Comparison of ENCODE assay signal across 4 cellular contexts in the genomic region with DNA sequence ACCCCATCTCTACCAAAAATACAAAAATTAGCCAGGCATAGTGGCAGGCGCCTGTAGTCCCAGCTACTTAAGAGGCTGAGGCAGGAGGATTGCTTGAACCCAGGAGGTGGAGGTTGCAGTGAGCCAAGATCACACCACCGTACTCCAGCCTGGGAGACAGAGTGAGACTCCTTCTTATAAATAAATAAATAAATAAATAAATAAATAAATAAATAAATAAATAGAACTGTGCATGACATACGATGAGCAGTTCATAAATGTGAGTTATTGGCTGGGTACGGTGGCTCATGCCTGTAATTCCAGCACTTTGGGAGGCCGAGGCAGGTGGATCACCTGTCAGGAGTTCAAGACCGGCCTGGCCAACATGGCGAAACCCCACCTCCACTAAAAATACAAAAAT. TPM values are rescaled to one million over a fixed set of nuclear protein-coding genes. Genes with fewer than 3 reads are reported as not detected.
DNase-seq lines count a peak whose midpoint lies in the region; ATAC-seq and TF ChIP-seq lines count a peak whose summit lies in the region.
"Not testable (repeated sequence)": the region's sequence is repeated elsewhere in the genome, so short reads cannot be mapped to it uniquely, and the experiment has no call there.
"Had no signal": no experiment of that assay in that cellular context is flagged by ENCODE, and none has a peak within 500 bp of the region (broad histone marks: within the 10 kb centered on the region; RNA-seq: fewer than 3 reads in every experiment).

No MANE protein-coding gene starts in this region.

- not testable (repeated sequence) for H3K36me3 ChIP-seq in HEK293 (ENCODE audit: control insufficient read depth in 2 of 2, insufficient read depth in 1 of 2, low read length in 2 of 2); thyroid gland

- DNase-seq in left lobe of liver (ENCODE audit: low spot score): peak; percentile 33
- DNase-seq in thyroid gland: not testable (repeated sequence)

- H3K4me1 ChIP-seq in HEK293 (ENCODE audit: control insufficient read depth, insufficient read depth, low read length): not testable (repeated sequence)
- peaks cover 30 to 31% of the 10 kb centered on the region in 2 donors for H3K4me1 ChIP-seq in thyroid gland

- CTCF ChIA-PET in HEK293 (lab: Yijun Ruan, JAX): not testable (repeated sequence)

- not testable (repeated sequence) for H3K9me3 ChIP-seq in HEK293 (ENCODE audit: control insufficient read depth, insufficient read depth, low read depth, low read length); thyroid gland

- POLR2A ChIA-PET in HEK293 (lab: Yijun Ruan, JAX): not testable (repeated sequence)

- 91 to 95% methylated on average over 7 of the region's 7 CpGs for WGBS in thyroid gland, 2 donors

- not testable (repeated sequence) for H3K27me3 ChIP-seq in thyroid gland

- H3K27ac ChIP-seq in HEK293 (ENCODE audit: extremely low read depth, low read depth, low read length): not testable (repeated sequence)
- H3K27ac ChIP-seq in thyroid gland: peak overlapping the region in 2 of 3 donors; percentile 37 to 56

- not testable (repeated sequence) for TF ChIP-seq CTCF in HEK293 (tag by site-specific recombination; IDR thresholded peaks at IDR 0.05); thyroid gland (IDR thresholded peaks at IDR 0.05)

- not testable (repeated sequence) for TF ChIP-seq POLR2A in thyroid gland (IDR thresholded peaks at IDR 0.05)

- ATAC-seq in left lobe of liver: not testable (repeated sequence)

- intact Hi-C loops in thyroid gland (cut with DNase I): not testable (repeated sequence)

- H3K4me3 ChIP-seq in HEK293 (ENCODE audit: low read depth, low read length); thyroid gland (replicated peaks in 1 of 3): not testable (repeated sequence)

TF ChIP-seq in HEK293, 187 proteins besides CTCF, POLR2A, EP300 and RAD21:
- TF ChIP-seq ZNF426 (tag by site-specific recombination; IDR thresholded peaks at IDR 0.05) (peak; percentile 65), ZNF433 (tag by site-specific recombination; IDR thresholded peaks at IDR 0.05; ENCODE audit: low read depth) (peak; percentile 36; the same call in 1 of the 2 replicates), ZNF266 (tag by site-specific recombination; IDR thresholded peaks at IDR 0.05; ENCODE audit: low read depth) (peak; percentile 43; the same call in 1 of the 2 replicates), ZNF555 (tag by site-specific recombination; conservative IDR thresholded peaks at IDR 0.05) (peak; percentile 44), ZBTB8A (tag by site-specific recombination; IDR thresholded peaks at IDR 0.05) (peak; percentile 42; the same call in 1 of the 2 replicates), ZNF558 (tag by site-specific recombination; IDR thresholded peaks at IDR 0.05) (0 out of 2 replicates have a peak, but pooled peaks have one; percentile 23), ZNF140 (tag by site-specific recombination; IDR thresholded peaks at IDR 0.05) (peak; percentile 52; the same call in 1 of the 2 replicates), ZNF394 (tag by site-specific recombination; IDR thresholded peaks at IDR 0.05; ENCODE audit: borderline replicate concordance) (peak; percentile 79; the same call in 1 of the 2 replicates), ZNF623 (tag by site-specific recombination; IDR thresholded peaks at IDR 0.05) (peak; percentile 54), ZNF202 (tag by site-specific recombination; IDR thresholded peaks at IDR 0.05; ENCODE audit: borderline replicate concordance) (peak; percentile 45; the same call in 1 of the 2 replicates)
- TF ChIP-seq, protein P1, sequence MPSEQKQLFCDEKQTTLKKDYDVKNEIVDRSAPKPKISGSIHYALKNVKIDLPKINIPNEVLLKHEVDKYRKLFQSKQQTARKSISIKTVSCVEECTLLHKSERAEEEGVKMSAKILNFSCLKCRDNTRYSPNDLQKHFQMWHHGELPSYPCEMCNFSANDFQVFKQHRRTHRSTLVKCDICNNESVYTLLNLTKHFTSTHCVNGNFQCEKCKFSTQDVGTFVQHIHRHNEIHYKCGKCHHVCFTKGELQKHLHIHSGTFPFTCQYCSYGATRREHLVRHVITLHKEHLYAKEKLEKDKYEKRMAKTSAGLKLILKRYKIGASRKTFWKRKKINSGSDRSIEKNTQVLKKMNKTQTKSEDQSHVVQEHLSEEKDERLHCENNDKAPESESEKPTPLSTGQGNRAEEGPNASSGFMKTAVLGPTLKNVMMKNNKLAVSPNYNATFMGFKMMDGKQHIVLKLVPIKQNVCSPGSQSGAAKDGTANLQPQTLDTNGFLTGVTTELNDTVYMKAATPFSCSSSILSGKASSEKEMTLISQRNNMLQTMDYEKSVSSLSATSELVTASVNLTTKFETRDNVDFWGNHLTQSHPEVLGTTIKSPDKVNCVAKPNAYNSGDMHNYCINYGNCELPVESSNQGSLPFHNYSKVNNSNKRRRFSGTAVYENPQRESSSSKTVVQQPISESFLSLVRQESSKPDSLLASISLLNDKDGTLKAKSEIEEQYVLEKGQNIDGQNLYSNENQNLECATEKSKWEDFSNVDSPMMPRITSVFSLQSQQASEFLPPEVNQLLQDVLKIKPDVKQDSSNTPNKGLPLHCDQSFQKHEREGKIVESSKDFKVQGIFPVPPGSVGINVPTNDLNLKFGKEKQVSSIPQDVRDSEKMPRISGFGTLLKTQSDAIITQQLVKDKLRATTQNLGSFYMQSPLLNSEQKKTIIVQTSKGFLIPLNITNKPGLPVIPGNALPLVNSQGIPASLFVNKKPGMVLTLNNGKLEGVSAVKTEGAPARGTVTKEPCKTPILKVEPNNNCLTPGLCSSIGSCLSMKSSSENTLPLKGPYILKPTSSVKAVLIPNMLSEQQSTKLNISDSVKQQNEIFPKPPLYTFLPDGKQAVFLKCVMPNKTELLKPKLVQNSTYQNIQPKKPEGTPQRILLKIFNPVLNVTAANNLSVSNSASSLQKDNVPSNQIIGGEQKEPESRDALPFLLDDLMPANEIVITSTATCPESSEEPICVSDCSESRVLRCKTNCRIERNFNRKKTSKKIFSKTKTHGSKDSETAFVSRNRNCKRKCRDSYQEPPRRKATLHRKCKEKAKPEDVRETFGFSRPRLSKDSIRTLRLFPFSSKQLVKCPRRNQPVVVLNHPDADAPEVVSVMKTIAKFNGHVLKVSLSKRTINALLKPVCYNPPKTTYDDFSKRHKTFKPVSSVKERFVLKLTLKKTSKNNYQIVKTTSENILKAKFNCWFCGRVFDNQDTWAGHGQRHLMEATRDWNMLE (tag by site-specific recombination; conservative IDR thresholded peaks at IDR 0.05; ENCODE audit: low read depth): peak; percentile 77
- TF ChIP-seq, protein P2, sequence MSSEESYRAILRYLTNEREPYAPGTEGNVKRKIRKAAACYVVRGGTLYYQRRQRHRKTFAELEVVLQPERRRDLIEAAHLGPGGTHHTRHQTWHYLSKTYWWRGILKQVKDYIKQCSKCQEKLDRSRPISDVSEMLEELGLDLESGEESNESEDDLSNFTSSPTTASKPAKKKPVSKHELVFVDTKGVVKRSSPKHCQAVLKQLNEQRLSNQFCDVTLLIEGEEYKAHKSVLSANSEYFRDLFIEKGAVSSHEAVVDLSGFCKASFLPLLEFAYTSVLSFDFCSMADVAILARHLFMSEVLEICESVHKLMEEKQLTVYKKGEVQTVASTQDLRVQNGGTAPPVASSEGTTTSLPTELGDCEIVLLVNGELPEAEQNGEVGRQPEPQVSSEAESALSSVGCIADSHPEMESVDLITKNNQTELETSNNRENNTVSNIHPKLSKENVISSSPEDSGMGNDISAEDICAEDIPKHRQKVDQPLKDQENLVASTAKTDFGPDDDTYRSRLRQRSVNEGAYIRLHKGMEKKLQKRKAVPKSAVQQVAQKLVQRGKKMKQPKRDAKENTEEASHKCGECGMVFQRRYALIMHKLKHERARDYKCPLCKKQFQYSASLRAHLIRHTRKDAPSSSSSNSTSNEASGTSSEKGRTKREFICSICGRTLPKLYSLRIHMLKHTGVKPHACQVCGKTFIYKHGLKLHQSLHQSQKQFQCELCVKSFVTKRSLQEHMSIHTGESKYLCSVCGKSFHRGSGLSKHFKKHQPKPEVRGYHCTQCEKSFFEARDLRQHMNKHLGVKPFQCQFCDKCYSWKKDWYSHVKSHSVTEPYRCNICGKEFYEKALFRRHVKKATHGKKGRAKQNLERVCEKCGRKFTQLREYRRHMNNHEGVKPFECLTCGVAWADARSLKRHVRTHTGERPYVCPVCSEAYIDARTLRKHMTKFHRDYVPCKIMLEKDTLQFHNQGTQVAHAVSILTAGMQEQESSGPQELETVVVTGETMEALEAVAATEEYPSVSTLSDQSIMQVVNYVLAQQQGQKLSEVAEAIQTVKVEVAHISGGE (tag by site-specific recombination; conservative IDR thresholded peaks at IDR 0.05; ENCODE audit: low read depth): 0 out of 2 replicates have a peak, but pooled peaks have one; percentile 42
- TF ChIP-seq, protein P3, sequence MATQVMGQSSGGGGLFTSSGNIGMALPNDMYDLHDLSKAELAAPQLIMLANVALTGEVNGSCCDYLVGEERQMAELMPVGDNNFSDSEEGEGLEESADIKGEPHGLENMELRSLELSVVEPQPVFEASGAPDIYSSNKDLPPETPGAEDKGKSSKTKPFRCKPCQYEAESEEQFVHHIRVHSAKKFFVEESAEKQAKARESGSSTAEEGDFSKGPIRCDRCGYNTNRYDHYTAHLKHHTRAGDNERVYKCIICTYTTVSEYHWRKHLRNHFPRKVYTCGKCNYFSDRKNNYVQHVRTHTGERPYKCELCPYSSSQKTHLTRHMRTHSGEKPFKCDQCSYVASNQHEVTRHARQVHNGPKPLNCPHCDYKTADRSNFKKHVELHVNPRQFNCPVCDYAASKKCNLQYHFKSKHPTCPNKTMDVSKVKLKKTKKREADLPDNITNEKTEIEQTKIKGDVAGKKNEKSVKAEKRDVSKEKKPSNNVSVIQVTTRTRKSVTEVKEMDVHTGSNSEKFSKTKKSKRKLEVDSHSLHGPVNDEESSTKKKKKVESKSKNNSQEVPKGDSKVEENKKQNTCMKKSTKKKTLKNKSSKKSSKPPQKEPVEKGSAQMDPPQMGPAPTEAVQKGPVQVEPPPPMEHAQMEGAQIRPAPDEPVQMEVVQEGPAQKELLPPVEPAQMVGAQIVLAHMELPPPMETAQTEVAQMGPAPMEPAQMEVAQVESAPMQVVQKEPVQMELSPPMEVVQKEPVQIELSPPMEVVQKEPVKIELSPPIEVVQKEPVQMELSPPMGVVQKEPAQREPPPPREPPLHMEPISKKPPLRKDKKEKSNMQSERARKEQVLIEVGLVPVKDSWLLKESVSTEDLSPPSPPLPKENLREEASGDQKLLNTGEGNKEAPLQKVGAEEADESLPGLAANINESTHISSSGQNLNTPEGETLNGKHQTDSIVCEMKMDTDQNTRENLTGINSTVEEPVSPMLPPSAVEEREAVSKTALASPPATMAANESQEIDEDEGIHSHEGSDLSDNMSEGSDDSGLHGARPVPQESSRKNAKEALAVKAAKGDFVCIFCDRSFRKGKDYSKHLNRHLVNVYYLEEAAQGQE (tag by site-specific recombination; IDR thresholded peaks at IDR 0.05): peak; percentile 33; the same call in 1 of the 2 replicates

RNA-seq across cellular contexts. Expression of a gene that starts 9.8 kb away (rescaled TPM):
- total RNA-seq in left lobe of liver (14.0 TPM), thyroid gland (100 to 1,000 TPM; 154 to 235 (median 190) TPM)
- total RNA-seq: CD4-positive, CD25-positive, alpha-beta regulatory T cell had no signal

Comparison
In these comparisons a context has a peak if more than half of its experiments do, and no peak if none do; other contexts are left out.
1. RNA of a gene that starts 9.8 kb away (total RNA-seq): 154 to 235 TPM in thyroid gland; 14.0 TPM in left lobe of liver (single experiment); every median in the first group is over 10 times any median in the second.